In genomic region chr20:4038676-4039075, GRCh38 we compare ENCODE assay signal across 1 cellular context.
TF ChIP-seq lines count a peak whose summit lies in the region.

No MANE protein-coding gene starts in this region.

TF ChIP-seq in WTC11, 78 proteins besides CTCF, POLR2A, EP300 and RAD21 (continued from another document):
- TF ChIP-seq AR (CRISPR knock-in tag; IDR thresholded peaks at IDR 0.05) (no peak), FOXP4 (CRISPR knock-in tag; IDR thresholded peaks at IDR 0.05) (no peak), JUN (CRISPR knock-in tag; IDR thresholded peaks at IDR 0.05) (no peak), ZNF396 (CRISPR knock-in tag; IDR thresholded peaks at IDR 0.05; ENCODE audit: borderline replicate concordance) (no peak)
